ENCODE assay signal across 1 cellular context in genomic region chr1:202692959-202693555, GRCh38.
TF ChIP-seq lines count a peak whose summit lies in the region.

No MANE protein-coding gene starts in this region.

TF ChIP-seq in HepG2, 621 proteins besides CTCF, POLR2A, EP300 and RAD21 (continued from another document and continues in another):
- TF ChIP-seq ZNF839 (CRISPR knock-in tag; IDR thresholded peaks at IDR 0.05; ENCODE audit: borderline replicate concordance), result no peak
- TF ChIP-seq NCOA5 (CRISPR knock-in tag; IDR thresholded peaks at IDR 0.05), result no peak
- TF ChIP-seq TFAP4 (IDR thresholded peaks at IDR 0.05; ENCODE audit: borderline replicate concordance, low read depth), result no peak
- no peak for TF ChIP-seq ZNF576 (CRISPR knock-in tag; IDR thresholded peaks at IDR 0.05)
- TF ChIP-seq FOXK1 (CRISPR knock-in tag; IDR thresholded peaks at IDR 0.05; ENCODE audit: borderline replicate concordance, low read depth), result peak; percentile 71; the same call in 1 of the 2 replicates
- TF ChIP-seq, protein P1, sequence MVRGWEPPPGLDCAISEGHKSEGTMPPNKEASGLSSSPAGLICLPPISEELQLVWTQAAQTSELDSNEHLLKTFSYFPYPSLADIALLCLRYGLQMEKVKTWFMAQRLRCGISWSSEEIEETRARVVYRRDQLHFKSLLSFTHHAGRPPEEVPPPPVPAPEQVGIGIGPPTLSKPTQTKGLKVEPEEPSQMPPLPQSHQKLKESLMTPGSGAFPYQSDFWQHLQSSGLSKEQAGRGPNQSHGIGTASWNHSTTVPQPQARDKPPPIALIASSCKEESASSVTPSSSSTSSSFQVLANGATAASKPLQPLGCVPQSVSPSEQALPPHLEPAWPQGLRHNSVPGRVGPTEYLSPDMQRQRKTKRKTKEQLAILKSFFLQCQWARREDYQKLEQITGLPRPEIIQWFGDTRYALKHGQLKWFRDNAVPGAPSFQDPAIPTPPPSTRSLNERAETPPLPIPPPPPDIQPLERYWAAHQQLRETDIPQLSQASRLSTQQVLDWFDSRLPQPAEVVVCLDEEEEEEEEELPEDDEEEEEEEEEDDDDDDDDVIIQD (CRISPR knock-in tag; IDR thresholded peaks at IDR 0.05; ENCODE audit: low read depth), result peak; percentile 58; the same call in 1 of the 2 replicates
- no peak for TF ChIP-seq MZF1 (CRISPR knock-in tag; IDR thresholded peaks at IDR 0.05; ENCODE audit: borderline replicate concordance)
- TF ChIP-seq ZNF550 (CRISPR knock-in tag; IDR thresholded peaks at IDR 0.05; ENCODE audit: borderline replicate concordance), result no peak
- TF ChIP-seq HOXA9 (CRISPR knock-in tag; IDR thresholded peaks at IDR 0.05; ENCODE audit: borderline replicate concordance), result peak; percentile 53; the same call in 1 of the 2 replicates
- TF ChIP-seq ZNF746 (CRISPR knock-in tag; IDR thresholded peaks at IDR 0.05), result no peak
- no peak for TF ChIP-seq ZBTB42 (CRISPR knock-in tag; IDR thresholded peaks at IDR 0.05)
- peak; percentile 72 for TF ChIP-seq PPARG (CRISPR knock-in tag; conservative IDR thresholded peaks at IDR 0.05)
- TF ChIP-seq ZNF891 (CRISPR knock-in tag; IDR thresholded peaks at IDR 0.05), result no peak; the same call in 1 of the 2 replicates
- TF ChIP-seq PHF8 (CRISPR knock-in tag; IDR thresholded peaks at IDR 0.05), result no peak
- TF ChIP-seq, protein P2, sequence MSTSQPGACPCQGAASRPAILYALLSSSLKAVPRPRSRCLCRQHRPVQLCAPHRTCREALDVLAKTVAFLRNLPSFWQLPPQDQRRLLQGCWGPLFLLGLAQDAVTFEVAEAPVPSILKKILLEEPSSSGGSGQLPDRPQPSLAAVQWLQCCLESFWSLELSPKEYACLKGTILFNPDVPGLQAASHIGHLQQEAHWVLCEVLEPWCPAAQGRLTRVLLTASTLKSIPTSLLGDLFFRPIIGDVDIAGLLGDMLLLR (CRISPR knock-in tag; IDR thresholded peaks at IDR 0.05), result no peak
- TF ChIP-seq MXI1 (IDR thresholded peaks at IDR 0.05; ENCODE audit: borderline replicate concordance, low read depth, low read length), result no peak
- TF ChIP-seq SMAD1 (CRISPR knock-in tag; IDR thresholded peaks at IDR 0.05; ENCODE audit: borderline replicate concordance, low read depth), result no peak
- TF ChIP-seq SOX6 (IDR thresholded peaks at IDR 0.05), result no peak
- TF ChIP-seq SOX6 (CRISPR knock-in tag; IDR thresholded peaks at IDR 0.05), result no peak
- TF ChIP-seq POLR2AphosphoS2 (IDR thresholded peaks at IDR 0.05; ENCODE audit: low read depth, low read length), result no peak
- no peak for TF ChIP-seq ZFX (CRISPR knock-in tag; IDR thresholded peaks at IDR 0.05; ENCODE audit: low read depth)
- TF ChIP-seq ARNT2 (CRISPR knock-in tag; IDR thresholded peaks at IDR 0.05; ENCODE audit: low read depth), result peak; percentile 63
- TF ChIP-seq, protein P3, sequence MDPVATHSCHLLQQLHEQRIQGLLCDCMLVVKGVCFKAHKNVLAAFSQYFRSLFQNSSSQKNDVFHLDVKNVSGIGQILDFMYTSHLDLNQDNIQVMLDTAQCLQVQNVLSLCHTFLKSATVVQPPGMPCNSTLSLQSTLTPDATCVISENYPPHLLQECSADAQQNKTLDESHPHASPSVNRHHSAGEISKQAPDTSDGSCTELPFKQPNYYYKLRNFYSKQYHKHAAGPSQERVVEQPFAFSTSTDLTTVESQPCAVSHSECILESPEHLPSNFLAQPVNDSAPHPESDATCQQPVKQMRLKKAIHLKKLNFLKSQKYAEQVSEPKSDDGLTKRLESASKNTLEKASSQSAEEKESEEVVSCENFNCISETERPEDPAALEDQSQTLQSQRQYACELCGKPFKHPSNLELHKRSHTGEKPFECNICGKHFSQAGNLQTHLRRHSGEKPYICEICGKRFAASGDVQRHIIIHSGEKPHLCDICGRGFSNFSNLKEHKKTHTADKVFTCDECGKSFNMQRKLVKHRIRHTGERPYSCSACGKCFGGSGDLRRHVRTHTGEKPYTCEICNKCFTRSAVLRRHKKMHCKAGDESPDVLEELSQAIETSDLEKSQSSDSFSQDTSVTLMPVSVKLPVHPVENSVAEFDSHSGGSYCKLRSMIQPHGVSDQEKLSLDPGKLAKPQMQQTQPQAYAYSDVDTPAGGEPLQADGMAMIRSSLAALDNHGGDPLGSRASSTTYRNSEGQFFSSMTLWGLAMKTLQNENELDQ (CRISPR knock-in tag; IDR thresholded peaks at IDR 0.05; ENCODE audit: borderline replicate concordance), result peak; percentile 95
- TF ChIP-seq RARA (CRISPR knock-in tag; IDR thresholded peaks at IDR 0.05), result peak; percentile 59; the same call in 1 of the 2 replicates
- no peak for TF ChIP-seq DMTF1 (CRISPR knock-in tag; IDR thresholded peaks at IDR 0.05)
- TF ChIP-seq ATF1 (CRISPR knock-in tag; IDR thresholded peaks at IDR 0.05), result no peak
- TF ChIP-seq ZNF121 (CRISPR knock-in tag; IDR thresholded peaks at IDR 0.05), result no peak
- TF ChIP-seq NFIB (CRISPR knock-in tag; IDR thresholded peaks at IDR 0.05; ENCODE audit: borderline replicate concordance), result no peak
- no peak for TF ChIP-seq ZSCAN20 (CRISPR knock-in tag; IDR thresholded peaks at IDR 0.05; ENCODE audit: borderline replicate concordance)
- peak; percentile 48 for TF ChIP-seq TEAD3 (CRISPR knock-in tag; optimal IDR thresholded peaks at IDR 0.05; ENCODE audit: borderline replicate concordance)
- 0 out of 2 replicates have a peak, but pooled peaks have one; percentile 61 for TF ChIP-seq ZSCAN21 (CRISPR knock-in tag; IDR thresholded peaks at IDR 0.05; ENCODE audit: borderline replicate concordance)
- no peak for TF ChIP-seq ATF7-NPFF (CRISPR knock-in tag; IDR thresholded peaks at IDR 0.05; ENCODE audit: low read depth)
- TF ChIP-seq ZNF326 (CRISPR knock-in tag; IDR thresholded peaks at IDR 0.05; ENCODE audit: borderline replicate concordance), result no peak
- TF ChIP-seq ZNF605 (CRISPR knock-in tag; IDR thresholded peaks at IDR 0.05), result peak; percentile 80; the same call in 1 of the 2 replicates
- no peak for TF ChIP-seq ZBTB8A (CRISPR knock-in tag; IDR thresholded peaks at IDR 0.05; ENCODE audit: borderline replicate concordance, low read depth)
- TF ChIP-seq KDM2A (CRISPR knock-in tag; IDR thresholded peaks at IDR 0.05; ENCODE audit: borderline replicate concordance, low read depth), result peak; percentile 63; the same call in 1 of the 2 replicates
- no peak for TF ChIP-seq E2F1 (CRISPR knock-in tag; IDR thresholded peaks at IDR 0.05)
- TF ChIP-seq ZNF567 (CRISPR knock-in tag; IDR thresholded peaks at IDR 0.05; ENCODE audit: borderline replicate concordance), result no peak
- TF ChIP-seq, protein P4, sequence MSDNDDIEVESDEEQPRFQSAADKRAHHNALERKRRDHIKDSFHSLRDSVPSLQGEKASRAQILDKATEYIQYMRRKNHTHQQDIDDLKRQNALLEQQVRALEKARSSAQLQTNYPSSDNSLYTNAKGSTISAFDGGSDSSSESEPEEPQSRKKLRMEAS (IDR thresholded peaks at IDR 0.05), result no peak
- peak; percentile 75; the same call in 1 of the 2 replicates for TF ChIP-seq ZBTB20 (CRISPR knock-in tag; IDR thresholded peaks at IDR 0.05; ENCODE audit: borderline replicate concordance, low read depth)
- TF ChIP-seq ZNF766 (CRISPR knock-in tag; IDR thresholded peaks at IDR 0.05; ENCODE audit: borderline replicate concordance), result peak; percentile 70; the same call in 1 of the 2 replicates
- no peak for TF ChIP-seq NFYB (CRISPR knock-in tag; IDR thresholded peaks at IDR 0.05)
- TF ChIP-seq ZNF609 (CRISPR knock-in tag; IDR thresholded peaks at IDR 0.05; ENCODE audit: borderline replicate concordance), result no peak
- peak; percentile 78 for TF ChIP-seq RXRB (CRISPR knock-in tag; IDR thresholded peaks at IDR 0.05; ENCODE audit: borderline replicate concordance)
- TF ChIP-seq, protein P5, sequence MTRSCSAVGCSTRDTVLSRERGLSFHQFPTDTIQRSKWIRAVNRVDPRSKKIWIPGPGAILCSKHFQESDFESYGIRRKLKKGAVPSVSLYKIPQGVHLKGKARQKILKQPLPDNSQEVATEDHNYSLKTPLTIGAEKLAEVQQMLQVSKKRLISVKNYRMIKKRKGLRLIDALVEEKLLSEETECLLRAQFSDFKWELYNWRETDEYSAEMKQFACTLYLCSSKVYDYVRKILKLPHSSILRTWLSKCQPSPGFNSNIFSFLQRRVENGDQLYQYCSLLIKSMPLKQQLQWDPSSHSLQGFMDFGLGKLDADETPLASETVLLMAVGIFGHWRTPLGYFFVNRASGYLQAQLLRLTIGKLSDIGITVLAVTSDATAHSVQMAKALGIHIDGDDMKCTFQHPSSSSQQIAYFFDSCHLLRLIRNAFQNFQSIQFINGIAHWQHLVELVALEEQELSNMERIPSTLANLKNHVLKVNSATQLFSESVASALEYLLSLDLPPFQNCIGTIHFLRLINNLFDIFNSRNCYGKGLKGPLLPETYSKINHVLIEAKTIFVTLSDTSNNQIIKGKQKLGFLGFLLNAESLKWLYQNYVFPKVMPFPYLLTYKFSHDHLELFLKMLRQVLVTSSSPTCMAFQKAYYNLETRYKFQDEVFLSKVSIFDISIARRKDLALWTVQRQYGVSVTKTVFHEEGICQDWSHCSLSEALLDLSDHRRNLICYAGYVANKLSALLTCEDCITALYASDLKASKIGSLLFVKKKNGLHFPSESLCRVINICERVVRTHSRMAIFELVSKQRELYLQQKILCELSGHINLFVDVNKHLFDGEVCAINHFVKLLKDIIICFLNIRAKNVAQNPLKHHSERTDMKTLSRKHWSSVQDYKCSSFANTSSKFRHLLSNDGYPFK (CRISPR knock-in tag; IDR thresholded peaks at IDR 0.05; ENCODE audit: borderline replicate concordance), result no peak
- TF ChIP-seq NFRKB (IDR thresholded peaks at IDR 0.05), result no peak
- peak; percentile 87; the same call in 1 of the 2 replicates for TF ChIP-seq SRY (CRISPR knock-in tag; IDR thresholded peaks at IDR 0.05)
- TF ChIP-seq NR2F6 (IDR thresholded peaks at IDR 0.05), result peak; percentile 38; the same call in 1 of the 2 replicates
- TF ChIP-seq NR2F6 (CRISPR knock-in tag; IDR thresholded peaks at IDR 0.05), result peak; percentile 73
